8 cellular contexts compared by ENCODE assay signal in the genomic region with DNA sequence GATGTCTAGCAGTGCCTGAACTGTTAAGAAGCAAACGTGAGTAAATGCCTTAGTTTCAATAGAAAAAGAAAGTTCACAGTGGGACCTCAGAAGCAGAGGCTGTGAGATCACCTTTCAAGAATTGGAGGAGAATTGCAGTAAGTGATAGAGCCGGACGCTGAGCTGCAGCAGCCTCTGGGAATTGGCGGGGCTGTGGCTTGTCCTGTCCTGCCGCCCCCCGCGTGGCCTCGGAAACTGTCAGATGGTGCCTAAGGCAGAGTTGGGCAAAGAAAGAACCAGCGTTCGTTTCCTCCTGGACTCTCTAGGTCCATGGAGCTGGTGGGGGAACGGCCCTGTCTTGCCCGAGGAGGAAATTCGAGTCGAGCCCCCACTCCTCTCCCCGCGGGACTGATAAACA. TPM values are rescaled to one million over a fixed set of nuclear protein-coding genes. Genes with fewer than 3 reads are reported as not detected.
A peak's percentile ranks its signal among the peaks of the same experiment; 100 is the strongest.
DNase-seq lines count a peak whose midpoint lies in the region; ATAC-seq, FAIRE-seq and TF ChIP-seq lines count a peak whose summit lies in the region.

No MANE protein-coding gene starts in this region.

- under 1% methylated on average over 16 of the region's 16 CpGs for whole genome bisulfite sequencing in HUES64
- 0% methylated on average over 13 of the region's 16 CpGs for WGBS in mammary epithelial cell (ENCODE audit: low coverage, missing lambda C conversion rate)

- H2AFZ ChIP-seq in mammary epithelial cell (ENCODE audit: low read depth, low read length): peak overlapping the region; percentile 63

- no peak for ATAC-seq in CD8-positive, alpha-beta T cell
- peak; percentile 8 to 21 for ATAC-seq in lower lobe of right lung
- ATAC-seq in HG02970 (IDR thresholded peaks at IDR 0.05; ENCODE audit: low FRiP score, unreplicated experiment): no peak
- no peak for ATAC-seq in GM18520 (IDR thresholded peaks at IDR 0.05; ENCODE audit: unreplicated experiment)

- no peak for FAIRE-seq in RCC 7860 (lab: Jason Lieb, UNC)

- H3K79me2 ChIP-seq in mammary epithelial cell (ENCODE audit: insufficient read depth, low read length): no peaks in the 10 kb centered on the region

- TF ChIP-seq POLR2A in uterus (IDR thresholded peaks at IDR 0.05): no peak

- H3K4me1 ChIP-seq in CD8-positive, alpha-beta T cell (ENCODE audit: insufficient read depth, low read length): peaks cover 9% of the 10 kb centered on the region
- H3K4me1 ChIP-seq in HUES64 (ENCODE audit: insufficient read depth, low read length) (peaks cover 16% of the 10 kb centered on the region; the same call in 1 of the 2 replicates), mammary epithelial cell (ENCODE audit: insufficient read depth, low read length) (peaks cover 14% of the 10 kb centered on the region), lower lobe of right lung (peaks cover 37% of the 10 kb centered on the region), uterus (no peaks in the 10 kb centered on the region)

- intact Hi-C loops in CD8-positive, alpha-beta T cell (cut with DNase I, micrococcal nuclease): loop anchor here in 1 of 2 experiments (2.0 to 5.0 kb wide), 2 partner anchors 36 to 61 kb away; no protein-coding TSS in a partner anchor
- intact Hi-C loops in mammary epithelial cell (cut with micrococcal nuclease): no loop called here
- intact Hi-C loops in lower lobe of right lung (cut with DNase I): no loop called here
- intact Hi-C loops in uterus (cut with DNase I; ENCODE audit: low total_unique reads): no loop called here

- no peak for TF ChIP-seq CTCF in CD8-positive, alpha-beta T cell (IDR thresholded peaks at IDR 0.05)
- TF ChIP-seq CTCF in mammary epithelial cell (conservative IDR thresholded peaks at IDR 0.05 in 1 of 2, IDR thresholded peaks at IDR 0.05 in 1 of 2; ENCODE audit: extremely low read depth in 1 of 2, insufficient read depth in 1 of 2, low read depth in 1 of 2, low read length in 2 of 2) (no peak), lower lobe of right lung (IDR thresholded peaks at IDR 0.05) (no peak), uterus (IDR thresholded peaks at IDR 0.05) (no peak)

- H3K4me1 Mint-ChIP-seq in CD8-positive, alpha-beta T cell (ENCODE audit: low read depth): peaks cover 19% of the 10 kb centered on the region

- dilution Hi-C loops in mammary epithelial cell (cut with HindIII; ENCODE audit: low sequenced_read_pairs): loop anchor here (5.0 kb wide), 1 partner anchor 39 kb away; no protein-coding TSS in a partner anchor

- no peak overlapping the region for H3K27ac Mint-ChIP-seq in CD8-positive, alpha-beta T cell

- in situ Hi-C loops in mammary epithelial cell (cut with MboI; ENCODE audit: low sequenced_read_pairs in 2 of 2): no loop called here

- BruUV-seq in mammary epithelial cell (replicated peaks; lab: Mats Ljungman, UMichigan): no TSS peak

- no peaks in the 10 kb centered on the region for H3K36me3 Mint-ChIP-seq in CD8-positive, alpha-beta T cell

- H3K4me3 ChIP-seq in CD8-positive, alpha-beta T cell (ENCODE audit: low read depth, low read length): peak overlapping the region; percentile 69
- H3K4me3 ChIP-seq in HUES64 (ENCODE audit: low read length): peak overlapping the region; percentile 75
- H3K4me3 ChIP-seq in mammary epithelial cell (replicated peaks in 1 of 3; ENCODE audit: insufficient read depth in 1 of 3, low read depth in 2 of 3, low read length in 3 of 3): peak overlapping the region; percentile 3 to 28 (median 27)
- H3K4me3 ChIP-seq in lower lobe of right lung: peak overlapping the region; percentile 62
- H3K4me3 ChIP-seq in uterus: peak overlapping the region; percentile 58 to 62

- H3K4me3 Mint-ChIP-seq in CD8-positive, alpha-beta T cell: peak overlapping the region; percentile 88

- no peaks in the 10 kb centered on the region for H3K9me3 ChIP-seq in CD8-positive, alpha-beta T cell (ENCODE audit: low read length)
- H3K9me3 ChIP-seq in HUES64 (ENCODE audit: insufficient read depth, low read depth, low read length) (no peaks in the 10 kb centered on the region), mammary epithelial cell (replicated peaks; ENCODE audit: insufficient read depth, low read length) (no peaks in the 10 kb centered on the region), lower lobe of right lung (no peaks in the 10 kb centered on the region), uterus (no peaks in the 10 kb centered on the region)

- H3K36me3 ChIP-seq in CD8-positive, alpha-beta T cell (ENCODE audit: insufficient read depth, low read length): no peaks in the 10 kb centered on the region
- H3K36me3 ChIP-seq in HUES64 (ENCODE audit: insufficient read depth, low read length) (no peaks in the 10 kb centered on the region), mammary epithelial cell (ENCODE audit: insufficient read depth, low read length) (no peaks in the 10 kb centered on the region), lower lobe of right lung (no peaks in the 10 kb centered on the region), uterus (no peaks in the 10 kb centered on the region)

- peaks cover 6% of the 10 kb centered on the region for H3K27me3 ChIP-seq in CD8-positive, alpha-beta T cell (ENCODE audit: insufficient read depth, low read length)
- H3K27me3 ChIP-seq in HUES64 (ENCODE audit: insufficient read depth, low read length) (peaks cover 66% of the 10 kb centered on the region), mammary epithelial cell (ENCODE audit: insufficient read depth, low read length) (peaks cover 31% of the 10 kb centered on the region), lower lobe of right lung (ENCODE audit: low read depth) (peaks cover 40% of the 10 kb centered on the region), uterus (no peaks in the 10 kb centered on the region)

- DNase-seq in CD8-positive, alpha-beta T cell: no peak
- no peak for DNase-seq in mammary epithelial cell
- peak; percentile 52 for DNase-seq in lower lobe of right lung
- no peak for DNase-seq in uterus
- no peak for DNase-seq in RCC 7860 (ENCODE audit: low spot score)

- POLR2A ChIA-PET in CD8-positive, alpha-beta T cell (lab: Charles Lee): interaction anchor here (1.1 kb wide), 1 partner anchor 190 kb away, joined by 7 read pairs; no protein-coding TSS in a partner anchor

- H3K9me3 Mint-ChIP-seq in CD8-positive, alpha-beta T cell: no peaks in the 10 kb centered on the region

- CTCF ChIA-PET in CD8-positive, alpha-beta T cell (lab: Charles Lee): interaction anchor here (0.7 kb wide), 1 partner anchor 68 kb away, joined by 3 read pairs; no protein-coding TSS in a partner anchor
- CTCF ChIA-PET in mammary epithelial cell (lab: Charles Lee; ENCODE audit: low non-redundant PET): no interaction called here

- peak overlapping the region; percentile 83 for H3K4me2 ChIP-seq in mammary epithelial cell (ENCODE audit: insufficient read depth, low read depth, low read length)

- H3K27ac ChIP-seq in CD8-positive, alpha-beta T cell (ENCODE audit: low read depth, low read length): no peak overlapping the region
- H3K27ac ChIP-seq in HUES64 (ENCODE audit: low read depth, low read length): no peak overlapping the region
- no peak overlapping the region for H3K27ac ChIP-seq in mammary epithelial cell (ENCODE audit: insufficient read depth, low read depth, low read length)
- H3K27ac ChIP-seq in lower lobe of right lung: peak overlapping the region; percentile 83
- peak overlapping the region; percentile 91 to 93 for H3K27ac ChIP-seq in uterus

- no peaks in the 10 kb centered on the region for H4K20me1 ChIP-seq in mammary epithelial cell (ENCODE audit: insufficient read depth, low read length)

- H3K9ac ChIP-seq in HUES64 (ENCODE audit: low read depth, low read length) (peak overlapping the region; percentile 19; the same call in 1 of the 2 replicates), mammary epithelial cell (ENCODE audit: insufficient read depth, low read length) (no peak overlapping the region)

- H3K27me3 Mint-ChIP-seq in CD8-positive, alpha-beta T cell (ENCODE audit: low read depth): peaks cover 43% of the 10 kb centered on the region

RNA-seq across cellular contexts. Expression of a gene that starts 0.6 kb away (rescaled TPM):
- total RNA-seq in CD8-positive, alpha-beta T cell: 1 to 10 TPM; 1.6 to 1.7 TPM
- 7.5 TPM for polyA plus RNA-seq in HUES64 (2013, experiment 1 of 2)
- polyA plus RNA-seq in HUES64 (2013, experiment 2 of 2): 6.5 TPM
- 1 to 10 TPM in 1 of 2 donors, under 1 TPM in 1; 0.52 to 1.3 TPM for total RNA-seq in mammary epithelial cell
- 0.25 TPM for polyA plus RNA-seq in mammary epithelial cell
- polyA minus RNA-seq in mammary epithelial cell: not detected
- 51.5 TPM for total RNA-seq in lower lobe of right lung
- 10 to 100 TPM; 25.6 to 60.2 (median 43.2) TPM for total RNA-seq in uterus

Comparison
In these comparisons a context has a peak if more than half of its experiments do, and no peak if none do; other contexts are left out.
1. ATAC-seq: peak in lower lobe of right lung (2 of 2); none in CD8-positive, alpha-beta T cell (single experiment), HG02970 (single experiment) and GM18520 (single experiment).
2. H3K27ac ChIP-seq: peak in lower lobe of right lung (single experiment) and uterus (2 of 2); none in CD8-positive, alpha-beta T cell (single experiment), HUES64 (single experiment) and mammary epithelial cell (single experiment).
3. RNA of a gene that starts 0.6 kb away (total RNA-seq): 25.6 to 60.2 TPM in uterus and 51.5 TPM in lower lobe of right lung (single experiment); 1.6 to 1.7 TPM in CD8-positive, alpha-beta T cell and 0.52 to 1.3 TPM in mammary epithelial cell; every median in the first group is over 4 times any median in the second.
4. Peak in every context shown above with its lines, with median percentiles within 50 percentile points of each other: H3K4me3 ChIP-seq.